In genomic region chr12:124553862-124554428, GRCh38 we compare ENCODE assay signal across 2 cellular contexts.
TF ChIP-seq lines count a peak whose summit lies in the region.

No MANE protein-coding gene starts in this region.

TF ChIP-seq in GM23338, 12 proteins besides CTCF, POLR2A, EP300 and RAD21:
- no peak for TF ChIP-seq POLR2AphosphoS5 (IDR thresholded peaks at IDR 0.05; ENCODE audit: low read depth)
- TF ChIP-seq CREB1 (CRISPR knock-in tag; IDR thresholded peaks at IDR 0.05; ENCODE audit: low read depth) = no peak
- no peak for TF ChIP-seq NANOG (IDR thresholded peaks at IDR 0.05; ENCODE audit: borderline replicate concordance)

TF ChIP-seq in K562, 482 proteins besides CTCF, POLR2A, EP300 and RAD21:
- TF ChIP-seq ZNF589 (CRISPR knock-in tag; IDR thresholded peaks at IDR 0.05; ENCODE audit: low read depth) = no peak
- TF ChIP-seq ZNF347 (CRISPR knock-in tag; IDR thresholded peaks at IDR 0.05; ENCODE audit: low read depth) = no peak
- TF ChIP-seq POLR2G (IDR thresholded peaks at IDR 0.05; ENCODE audit: low read depth, low read length) = 0 out of 2 replicates have a peak, but pooled peaks have one; percentile 25
- no peak for TF ChIP-seq JUN (IDR thresholded peaks at IDR 0.05; ENCODE audit: borderline replicate concordance, low read depth, low read length)
- no peak for TF ChIP-seq JUN (CRISPR knock-in tag; IDR thresholded peaks at IDR 0.05; ENCODE audit: borderline replicate concordance)
